8 cellular contexts compared by ENCODE assay signal in the genomic region with DNA sequence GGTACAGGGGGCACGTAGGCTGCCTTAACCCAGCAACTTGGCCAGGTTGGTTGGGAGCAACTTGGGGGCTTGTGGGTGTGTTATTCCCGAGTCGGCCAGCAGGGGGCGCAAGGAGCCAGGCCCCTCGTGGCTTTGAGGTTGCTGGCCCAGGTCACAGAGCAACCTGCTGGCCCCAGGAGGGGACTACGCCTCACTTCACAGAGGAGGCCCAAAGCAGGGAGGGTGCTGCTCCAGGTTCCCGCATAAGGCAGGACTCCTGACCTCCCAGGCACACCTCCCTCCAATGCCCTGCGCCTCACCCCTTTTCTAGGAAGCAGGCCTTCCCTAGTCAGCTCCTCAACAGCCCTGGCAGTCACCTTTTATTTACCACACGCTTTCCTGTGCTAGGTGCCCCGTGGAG. TPM values are rescaled to one million over a fixed set of nuclear protein-coding genes. Genes with fewer than 3 reads are reported as not detected.
DNase-seq lines count a peak whose midpoint lies in the region; ATAC-seq and TF ChIP-seq lines count a peak whose summit lies in the region.

No MANE protein-coding gene starts in this region.

- H3K27ac ChIP-seq in SJCRH30 (no peak overlapping the region), aorta (ENCODE audit: low read depth in 1 of 2, low read length in 2 of 2) (no peak overlapping the region)

- no peak overlapping the region for H3K27ac Mint-ChIP-seq in glutamatergic neuron (ENCODE audit: unreplicated experiment)
- H3K27ac Mint-ChIP-seq in progenitor cell of endocrine pancreas = no peak overlapping the region

- WGBS in aorta, 2 donors = 30 to 31% methylated on average over 10 of the region's 10 CpGs

- H3K4me1 Mint-ChIP-seq in glutamatergic neuron (ENCODE audit: low read depth, unreplicated experiment) (peaks cover 8% of the 10 kb centered on the region), progenitor cell of endocrine pancreas (ENCODE audit: low read depth) (peaks cover 7% of the 10 kb centered on the region)

- ATAC-seq in HG03432 (IDR thresholded peaks at IDR 0.05; ENCODE audit: unreplicated experiment) (peak; percentile 57), aorta (ENCODE audit: low FRiP score) (peak; percentile 91), HG02840 (IDR thresholded peaks at IDR 0.05; ENCODE audit: low FRiP score, unreplicated experiment) (no peak)

- no peaks in the 10 kb centered on the region for H3K36me3 Mint-ChIP-seq in glutamatergic neuron (ENCODE audit: unreplicated experiment)
- no peaks in the 10 kb centered on the region for H3K36me3 Mint-ChIP-seq in progenitor cell of endocrine pancreas (ENCODE audit: insufficient read depth)

- H3K9me3 Mint-ChIP-seq in glutamatergic neuron (ENCODE audit: unreplicated experiment) = no peaks in the 10 kb centered on the region
- no peaks in the 10 kb centered on the region for H3K9me3 Mint-ChIP-seq in progenitor cell of endocrine pancreas (ENCODE audit: low read depth)

- H3K4me3 ChIP-seq in GM06990 (replicated peaks; ENCODE audit: low read depth, low read length) = no peak overlapping the region
- no peak overlapping the region for H3K4me3 ChIP-seq in SJCRH30
- H3K4me3 ChIP-seq in aorta (ENCODE audit: low read length in 2 of 2) = no peak overlapping the region

- intact Hi-C loops in aorta (cut with DNase I) = loop anchor here (1.0 to 5.0 kb wide), 2 partner anchors 64 to 65 kb away; no protein-coding TSS in a partner anchor

- H3K27me3 Mint-ChIP-seq in glutamatergic neuron (ENCODE audit: unreplicated experiment) (peaks cover 1% of the 10 kb centered on the region), progenitor cell of endocrine pancreas (no peaks in the 10 kb centered on the region)

- DNase-seq in GM06990 (ENCODE audit: extremely low read depth, insufficient read length) (peak; percentile 79), SJCRH30 (peak; percentile 79 to 85), glutamatergic neuron (peak; percentile 89), progenitor cell of endocrine pancreas (ENCODE audit: low spot score, unreplicated experiment) (peak; percentile 86), aorta (peak; percentile 79 to 94)
- DNase-seq in activated effector memory CD4-positive, alpha-beta T cell treated with Interleukin-2 at 50 U/mL for 16 hours = peak; percentile 74

- H3K9me3 ChIP-seq in SJCRH30 (replicated peaks) (no peaks in the 10 kb centered on the region), aorta (ENCODE audit: control insufficient read depth, low read length) (no peaks in the 10 kb centered on the region)

- H3K4me1 ChIP-seq in SJCRH30 (no peaks in the 10 kb centered on the region), aorta (ENCODE audit: control insufficient read depth in 1 of 2, insufficient read depth in 2 of 2, low read length in 2 of 2) (no peaks in the 10 kb centered on the region)

- TF ChIP-seq CTCF in GM06990 (IDR thresholded peaks at IDR 0.05; ENCODE audit: insufficient read depth, low read length, poor library complexity, severe bottlenecking) (peak; percentile 97), glutamatergic neuron (IDR thresholded peaks at IDR 0.05; ENCODE audit: partially characterized antibody, unreplicated experiment) (peak; percentile 99), progenitor cell of endocrine pancreas (IDR thresholded peaks at IDR 0.05; ENCODE audit: unreplicated experiment) (peak; percentile 98)

- no peaks in the 10 kb centered on the region for H3K27me3 ChIP-seq in GM06990 (replicated peaks; ENCODE audit: control insufficient read depth, insufficient read depth, low read length)
- H3K27me3 ChIP-seq in SJCRH30 = no peaks in the 10 kb centered on the region
- no peaks in the 10 kb centered on the region for H3K27me3 ChIP-seq in aorta (ENCODE audit: control insufficient read depth in 1 of 2, insufficient read depth in 2 of 2, low read length in 1 of 2)

- H3K36me3 ChIP-seq in GM06990 (ENCODE audit: control insufficient read depth, insufficient read depth, low read length) = no peaks in the 10 kb centered on the region
- no peaks in the 10 kb centered on the region for H3K36me3 ChIP-seq in SJCRH30
- H3K36me3 ChIP-seq in aorta (ENCODE audit: control insufficient read depth in 1 of 2, insufficient read depth in 2 of 2, low read length in 1 of 2) = no peaks in the 10 kb centered on the region

- no peak overlapping the region for H3K4me3 Mint-ChIP-seq in glutamatergic neuron (ENCODE audit: unreplicated experiment)
- H3K4me3 Mint-ChIP-seq in progenitor cell of endocrine pancreas (ENCODE audit: low read depth) = no peak overlapping the region

RNA-seq across cellular contexts. Expression of a gene that starts 18.1 kb away (rescaled TPM):
- total RNA-seq in SJCRH30 (2014; rRNA removed; shearing (Covaris generic)) = 8.4 and 9.4 TPM in 2 replicates
- total RNA-seq in glutamatergic neuron (ENCODE audit: unreplicated experiment) = 19.5 TPM
- total RNA-seq in progenitor cell of endocrine pancreas = 11.5 and 11.7 TPM in 2 replicates
- 1 to 10 TPM; 7.5 to 9.5 TPM for total RNA-seq in aorta
- polyA plus RNA-seq in aorta = 10 to 100 TPM in 1 of 2 donors, 1 to 10 TPM in 1; 4.5 to 11.4 TPM

RNA-seq across cellular contexts. Expression of a gene that starts 18.3 kb away (rescaled TPM):
- 50.8 and 54.2 TPM in 2 replicates for total RNA-seq in SJCRH30 (2014; rRNA removed; shearing (Covaris generic))
- total RNA-seq in glutamatergic neuron (ENCODE audit: unreplicated experiment) (93.0 TPM), progenitor cell of endocrine pancreas (38.2 and 38.8 TPM in 2 replicates), aorta (100 to 1,000 TPM in 1 of 2 donors, 10 to 100 TPM in 1; 63.8 to 100 TPM)
- polyA plus RNA-seq in aorta = 10 to 100 TPM; 14.3 to 41.3 TPM

RNA-seq across cellular contexts. Expression of a gene that starts 34.1 kb away (rescaled TPM):
- total RNA-seq in SJCRH30 (2014; rRNA removed; shearing (Covaris generic)) = 38.3 and 38.5 TPM in 2 replicates
- 22.3 TPM for total RNA-seq in glutamatergic neuron (ENCODE audit: unreplicated experiment)
- total RNA-seq in progenitor cell of endocrine pancreas = 47.5 and 57.9 TPM in 2 replicates
- 10 to 100 TPM; 28.6 to 32.8 TPM for total RNA-seq in aorta
- polyA plus RNA-seq in aorta = 10 to 100 TPM; 14.3 to 40.9 TPM

RNA-seq across cellular contexts. Expression of a gene that starts 45.3 kb away (rescaled TPM):
- total RNA-seq in SJCRH30 (2014; rRNA removed; shearing (Covaris generic)) = 14.8 and 21.2 TPM in 2 replicates
- total RNA-seq in glutamatergic neuron (ENCODE audit: unreplicated experiment) = 35.9 TPM
- total RNA-seq in progenitor cell of endocrine pancreas = 14.7 and 18.0 TPM in 2 replicates
- 10 to 100 TPM; 11.0 to 14.1 TPM for total RNA-seq in aorta
- 10 to 100 TPM in 1 of 2 donors, 1 to 10 TPM in 1; 9.1 to 15.9 TPM for polyA plus RNA-seq in aorta

RNA-seq across cellular contexts. Expression of a gene that starts 57.1 kb away (rescaled TPM):
- total RNA-seq in SJCRH30 (2014; rRNA removed; shearing (Covaris generic)) = 20.7 and 23.2 TPM in 2 replicates
- total RNA-seq in glutamatergic neuron (ENCODE audit: unreplicated experiment) (4.4 TPM), progenitor cell of endocrine pancreas (19.9 and 21.3 TPM in 2 replicates), aorta (10 to 100 TPM; 20.5 to 33.0 TPM)
- 10 to 100 TPM; 16.7 to 68.9 TPM for polyA plus RNA-seq in aorta
